Comparison of ENCODE assay signal across 8 cellular contexts in the genomic region with DNA sequence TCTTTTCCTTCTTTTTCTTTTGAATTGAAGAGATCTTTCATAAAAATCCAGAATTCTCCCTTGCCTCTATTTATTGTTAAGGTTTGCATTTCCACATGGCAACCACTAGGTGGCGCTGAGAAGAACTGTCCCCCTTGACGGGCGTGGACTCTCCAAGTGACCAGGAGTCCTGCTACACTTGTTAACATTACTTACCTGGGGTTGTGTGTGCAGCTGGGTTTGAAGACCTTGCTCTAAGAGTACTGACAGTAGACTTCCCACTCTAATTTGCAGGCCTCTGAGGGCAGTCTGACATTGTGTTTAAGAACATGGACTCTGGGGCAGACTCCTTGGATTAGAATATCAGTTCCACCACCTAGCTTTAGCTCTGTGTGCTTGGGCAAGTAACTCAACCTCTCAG. TPM values are rescaled to one million over a fixed set of nuclear protein-coding genes. Genes with fewer than 3 reads are reported as not detected.
DNase-seq lines count a peak whose midpoint lies in the region; FAIRE-seq and TF ChIP-seq lines count a peak whose summit lies in the region.

No MANE protein-coding gene starts in this region.

- no peak for FAIRE-seq in HTR-8/SVneo (lab: Jason Lieb, UNC)

- peak; percentile 80 for TF ChIP-seq CTCF in GM12873 (IDR thresholded peaks at IDR 0.05; ENCODE audit: insufficient read depth, low read depth, low read length, missing control alignments)

- DNase-seq in A172 (ENCODE audit: low spot score), result peak; percentile 36
- peak; percentile 17 for DNase-seq in HTR-8/SVneo (ENCODE audit: insufficient read length, low spot score)
- peak; percentile 25 for DNase-seq in activated CD4-positive, alpha-beta T cell treated with anti-CD3 and anti-CD28 coated beads for 1 hour
- DNase-seq in effector CD4-positive, alpha-beta T cell, result peak; percentile 16
- DNase-seq in non-pigmented ciliary epithelial cell (ENCODE audit: low read depth), result peak; percentile 6
- no peak for DNase-seq in NCI-H2081 treated with DMSO at 0.1 percent for 48 hours (lab: John Stamatoyannopoulos, UW)
- DNase-seq in NK-92 treated with Interleukin-12 subunit alpha and Interleukin-12 subunit beta, amount 100 ng/mL, for 24 hours (lab: John Stamatoyannopoulos, UW), result no peak

RNA-seq across cellular contexts. Expression of a gene that starts 52.8 kb away (rescaled TPM):
- total RNA-seq in A172 (2014; rRNA removed; shearing (Covaris generic)), result 0.41 and 0.79 TPM in 2 replicates

Comparison
In these comparisons a context has a peak if more than half of its experiments do, and no peak if none do; other contexts are left out.
1. DNase-seq: peak in A172 (single experiment), HTR-8/SVneo (single experiment), activated CD4-positive, alpha-beta T cell treated with anti-CD3 and anti-CD28 coated beads for 1 hour (single experiment), effector CD4-positive, alpha-beta T cell (single experiment) and non-pigmented ciliary epithelial cell (single experiment); none in NCI-H2081 treated with DMSO at 0.1 percent for 48 hours (single experiment) and NK-92 treated with Interleukin-12 subunit alpha and Interleukin-12 subunit beta, amount 100 ng/mL, for 24 hours (single experiment).